ENCODE assay signal across 10 cellular contexts in genomic region chr4:182306792-182307507, GRCh38.
DNase-seq lines count a peak whose midpoint lies in the region; TF ChIP-seq lines count a peak whose summit lies in the region.
"Had no signal": no experiment of that assay in that cellular context is flagged by ENCODE, and none has a peak within 500 bp of the region (broad histone marks: within the 10 kb centered on the region; RNA-seq: fewer than 3 reads in every experiment).

No MANE protein-coding gene starts in this region.

- H4K20me1 ChIP-seq in KMS-11 (ENCODE audit: insufficient read depth): no peaks in the 10 kb centered on the region

- H3K4me2 ChIP-seq in KMS-11: no peak overlapping the region

- H3K9ac ChIP-seq in KMS-11: no peak overlapping the region

- H3K4me3 ChIP-seq in KMS-11 (IDR thresholded peaks at IDR 0.05; ENCODE audit: insufficient read depth, low read depth, low read length) (no peak overlapping the region), foreskin fibroblast (ENCODE audit: low read depth in 1 of 2, low read length in 2 of 2) (no peak overlapping the region)

- no peaks in the 10 kb centered on the region for H3K27me3 ChIP-seq in KMS-11 (ENCODE audit: insufficient read depth, low read depth)

- no peak overlapping the region for H3K27ac ChIP-seq in KMS-11

- no peak overlapping the region for H2AFZ ChIP-seq in KMS-11 (ENCODE audit: low read depth)

- H3K79me2 ChIP-seq in KMS-11 (ENCODE audit: insufficient read depth, low read depth): no peaks in the 10 kb centered on the region

- H3K36me3 ChIP-seq in KMS-11 (ENCODE audit: insufficient read depth): no peaks in the 10 kb centered on the region

- TF ChIP-seq CTCF in KMS-11 (conservative IDR thresholded peaks at IDR 0.05; ENCODE audit: low read depth, low read length) (peak; percentile 60), foreskin fibroblast (IDR thresholded peaks at IDR 0.05; ENCODE audit: low read depth, low read length) (peak; percentile 23)

- peak; percentile 30 for DNase-seq in COR-L47 (lab: John Stamatoyannopoulos, UW)
- DNase-seq in RPMI7951 (ENCODE audit: low read depth): peak; percentile 44
- peak in 1 of 2 donors; percentile 11 for DNase-seq in foreskin fibroblast
- no peak for DNase-seq in NCI-H2029 treated with DMSO at 0.1 percent for 48 hours (lab: John Stamatoyannopoulos, UW)
- DNase-seq in NCI-H345 (lab: John Stamatoyannopoulos, UW): no peak
- DNase-seq in islet precursor cell: no peak
- no peak for DNase-seq in stimulated activated CD4-positive, alpha-beta T cell treated with anti-CD3 and anti-CD28 coated beads, Interleukin-15, amount 100 ng/mL, for 24 hours
- DNase-seq: central memory CD4-positive, alpha-beta T cell; H7 had no signal

- peaks cover 11% of the 10 kb centered on the region for H3K4me1 ChIP-seq in KMS-11 (ENCODE audit: low read depth, poor library complexity, severe bottlenecking)

Comparison
In these comparisons a context has a peak if more than half of its experiments do, and no peak if none do; other contexts are left out.
1. DNase-seq: peak in COR-L47 (single experiment) and RPMI7951 (single experiment); none in NCI-H2029 treated with DMSO at 0.1 percent for 48 hours (single experiment), NCI-H345 (single experiment), islet precursor cell (single experiment) and stimulated activated CD4-positive, alpha-beta T cell treated with anti-CD3 and anti-CD28 coated beads, Interleukin-15, amount 100 ng/mL, for 24 hours (single experiment).